Comparison of ENCODE assay signal across 8 cellular contexts in genomic region chr20:645318-646106, GRCh38. TPM values are rescaled to one million over a fixed set of nuclear protein-coding genes. Genes with fewer than 3 reads are reported as not detected.
A peak's percentile ranks its signal among the peaks of the same experiment; 100 is the strongest.
DNase-seq lines count a peak whose midpoint lies in the region; ATAC-seq, FAIRE-seq and TF ChIP-seq lines count a peak whose summit lies in the region.

No MANE protein-coding gene starts in this region.

- CTCF ChIA-PET in activated B cell treated with CpG ODN at 0.5 μM for 24 hours (lab: Charles Lee): interaction anchor here (0.6 to 2.2 kb wide), 11 partner anchors 11 to 291 kb away, joined by 3 to 13 read pairs (median 3); no protein-coding TSS in a partner anchor

- peak; percentile 81 for TF ChIP-seq CTCF in activated B cell treated with CpG ODN at 0.5 μM for 24 hours (IDR thresholded peaks at IDR 0.05)

- H3K27ac Mint-ChIP-seq in activated B cell treated with CpG ODN at 0.5 μM for 24 hours: no peak overlapping the region
- no peak overlapping the region for H3K27ac Mint-ChIP-seq in central memory CD8-positive, alpha-beta T cell (ENCODE audit: low read depth)

- peak; percentile 49 for FAIRE-seq in G401.6 (lab: Jason Lieb, UNC)

- peaks cover 10% of the 10 kb centered on the region for H3K4me1 Mint-ChIP-seq in activated B cell treated with CpG ODN at 0.5 μM for 24 hours
- H3K4me1 Mint-ChIP-seq in central memory CD8-positive, alpha-beta T cell: peaks cover 16% of the 10 kb centered on the region

- H3K9me3 Mint-ChIP-seq in activated B cell treated with CpG ODN at 0.5 μM for 24 hours: no peaks in the 10 kb centered on the region
- H3K9me3 Mint-ChIP-seq in central memory CD8-positive, alpha-beta T cell: no peaks in the 10 kb centered on the region

- POLR2A ChIA-PET in activated B cell treated with CpG ODN at 0.5 μM for 24 hours (lab: Charles Lee): no interaction called here

- peaks cover 14% of the 10 kb centered on the region for H3K36me3 Mint-ChIP-seq in activated B cell treated with CpG ODN at 0.5 μM for 24 hours (ENCODE audit: low read depth)
- peaks cover 11% of the 10 kb centered on the region for H3K36me3 Mint-ChIP-seq in central memory CD8-positive, alpha-beta T cell (ENCODE audit: insufficient read depth)

- intact Hi-C loops in activated B cell treated with CpG ODN at 0.5 μM for 24 hours (cut with micrococcal nuclease): loop anchor here (1.0 kb wide), 2 partner anchors 84 to 291 kb away; no protein-coding TSS in a partner anchor
- intact Hi-C loops in left colon (cut with DNase I, micrococcal nuclease): loop anchor here in 1 of 2 donors (2.0 to 10.0 kb wide), 2 partner anchors 85 to 291 kb away; no protein-coding TSS in a partner anchor

- DNase-seq in NCI-H2196 treated with DMSO at 0.1 percent for 48 hours (lab: John Stamatoyannopoulos, UW; ENCODE audit: unreplicated experiment): peak; percentile 45
- peak; percentile 70 for DNase-seq in activated B cell treated with CpG ODN at 0.5 μM for 24 hours
- peak; percentile 32 to 59 for DNase-seq in central memory CD8-positive, alpha-beta T cell (ENCODE audit: low spot score in 2 of 2)
- peak in 1 of 2 donors; percentile 68 for DNase-seq in left colon
- DNase-seq in stimulated activated CD4-positive, alpha-beta T cell treated with anti-CD3 and anti-CD28 coated beads, Interleukin-4, amount 100 ng/mL, for 4 hours: peak; percentile 47 to 58

- ATAC-seq in HG02610 (IDR thresholded peaks at IDR 0.05; ENCODE audit: unreplicated experiment) (peak; percentile 50), activated B cell treated with CpG ODN at 0.5 μM for 24 hours (ENCODE audit: low read depth) (peak; percentile 90), left colon (peak; percentile 91), GM19452 (IDR thresholded peaks at IDR 0.05; ENCODE audit: unreplicated experiment) (no peak)
- no peak for ATAC-seq in central memory CD8-positive, alpha-beta T cell (replicated peaks; ENCODE audit: extremely low read depth, poor library complexity, severe bottlenecking)

- H3K4me3 Mint-ChIP-seq in activated B cell treated with CpG ODN at 0.5 μM for 24 hours: no peak overlapping the region
- no peak overlapping the region for H3K4me3 Mint-ChIP-seq in central memory CD8-positive, alpha-beta T cell

- H3K27me3 Mint-ChIP-seq in activated B cell treated with CpG ODN at 0.5 μM for 24 hours: peaks cover 19% of the 10 kb centered on the region
- peaks cover 12% of the 10 kb centered on the region for H3K27me3 Mint-ChIP-seq in central memory CD8-positive, alpha-beta T cell

RNA-seq across cellular contexts. Expression of gene SRXN1, which starts 7.5 kb away (rescaled TPM):
- 6.1 and 7.4 TPM in 2 replicates for total RNA-seq in activated B cell treated with CpG ODN at 0.5 μM for 24 hours
- 10 to 100 TPM; 21.1 to 21.9 TPM for total RNA-seq in left colon

RNA-seq across cellular contexts. Expression of gene SCRT2, which starts 30.1 kb away (rescaled TPM):
- total RNA-seq in activated B cell treated with CpG ODN at 0.5 μM for 24 hours: not detected in 2 replicates
- not detected for total RNA-seq in left colon

RNA-seq across cellular contexts. Expression of gene TCF15, which starts 35.4 kb away (rescaled TPM):
- not detected in 2 replicates for total RNA-seq in activated B cell treated with CpG ODN at 0.5 μM for 24 hours
- total RNA-seq in left colon: under 1 TPM in 1 of 2 donors, not detected in 1; 0.22 TPM

Comparison
In these comparisons a context has a peak if more than half of its experiments do, and no peak if none do; other contexts are left out.
1. ATAC-seq: peak in HG02610 (single experiment), activated B cell treated with CpG ODN at 0.5 μM for 24 hours (single experiment) and left colon (single experiment); none in central memory CD8-positive, alpha-beta T cell (single experiment) and GM19452 (single experiment).